8 cellular contexts compared by ENCODE assay signal in the genomic region with DNA sequence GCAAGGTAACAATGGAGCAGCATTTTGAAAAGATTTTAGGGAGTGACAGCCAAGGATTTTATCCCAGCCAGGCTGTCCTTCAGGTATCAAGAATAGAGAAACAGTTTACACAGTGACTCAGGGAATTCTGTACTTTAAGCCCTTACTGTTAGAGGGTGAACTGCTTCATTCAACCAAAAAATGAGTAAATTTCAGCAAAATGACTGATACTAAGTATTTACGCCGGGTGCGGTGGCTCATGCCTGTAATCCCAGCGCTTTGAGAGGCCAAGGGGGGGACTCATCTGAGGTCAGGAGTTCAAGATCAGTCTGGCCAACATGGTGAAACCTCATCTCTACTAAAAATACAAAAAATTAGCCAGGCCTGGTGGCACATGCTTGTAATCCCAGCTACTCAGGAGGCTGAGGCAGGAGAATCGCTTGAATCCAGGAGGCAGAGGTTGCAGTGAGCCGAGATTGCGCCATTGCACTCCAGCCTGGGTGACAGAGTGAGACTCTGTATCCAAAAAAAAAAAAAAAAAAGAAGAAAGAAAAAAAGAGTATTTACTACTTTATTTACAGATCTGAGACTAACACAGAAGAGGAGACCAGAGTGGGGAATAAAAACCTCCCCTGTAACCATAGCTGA. TPM values are rescaled to one million over a fixed set of nuclear protein-coding genes. Genes with fewer than 3 reads are reported as not detected.
A peak's percentile ranks its signal among the peaks of the same experiment; 100 is the strongest.
DNase-seq lines count a peak whose midpoint lies in the region; ATAC-seq and TF ChIP-seq lines count a peak whose summit lies in the region.
"Not testable (repeated sequence)": the region's sequence is repeated elsewhere in the genome, so short reads cannot be mapped to it uniquely, and the experiment has no call there.

No MANE protein-coding gene starts in this region.

- not testable (repeated sequence) for H3K9me3 Mint-ChIP-seq in CD4-positive, alpha-beta T cell; stimulated activated naive CD8-positive, alpha-beta T cell treated with anti-CD3 and anti-CD28 coated beads, Interleukin-15, Interleukin-2, amounts not matched to agents 100 ng/mL and 50 ng/mL, for 24 hours
- H3K9me3 Mint-ChIP-seq in WTC11: peaks cover 12% of the 10 kb centered on the region
- peaks cover 11% of the 10 kb centered on the region for H3K9me3 Mint-ChIP-seq in activated naive CD4-positive, alpha-beta T cell treated with anti-CD3 and anti-CD28 coated beads, Interleukin-2, amount 50 U/mL, for 24 hours

- peaks cover 84% of the 10 kb centered on the region for H3K4me1 Mint-ChIP-seq in CD4-positive, alpha-beta T cell (ENCODE audit: low read depth)
- peaks cover 25% of the 10 kb centered on the region for H3K4me1 Mint-ChIP-seq in WTC11
- H3K4me1 Mint-ChIP-seq in activated naive CD4-positive, alpha-beta T cell treated with anti-CD3 and anti-CD28 coated beads, Interleukin-2, amount 50 U/mL, for 24 hours: peaks cover 85% of the 10 kb centered on the region
- H3K4me1 Mint-ChIP-seq in stimulated activated naive CD8-positive, alpha-beta T cell treated with anti-CD3 and anti-CD28 coated beads, Interleukin-15, Interleukin-2, amounts not matched to agents 100 ng/mL and 50 ng/mL, for 24 hours (ENCODE audit: low read depth): peaks cover 91% of the 10 kb centered on the region

- not testable (repeated sequence) for H2AFZ ChIP-seq in HCT116 (ENCODE audit: low read depth, low read length, poor library complexity, severe bottlenecking)

- CTCF ChIA-PET in CD4-positive, alpha-beta T cell (lab: Charles Lee): interaction anchor here (0.8 to 1.0 kb wide), 2 partner anchors 8 to 9 kb away, joined by 3 read pairs; no protein-coding TSS in a partner anchor
- CTCF ChIA-PET in HCT116 (lab: Charles Lee): not testable (repeated sequence)
- CTCF ChIA-PET in WTC11 (lab: Charles Lee): interaction anchor here (0.7 to 1.3 kb wide), 4 partner anchors 9 to 364 kb away, joined by 3 read pairs; no protein-coding TSS in a partner anchor

- POLR2A ChIA-PET in CD4-positive, alpha-beta T cell (lab: Charles Lee): interaction anchor here (1.4 kb wide), 1 partner anchor 8 kb away, joined by 5 read pairs; no protein-coding TSS in a partner anchor
- POLR2A ChIA-PET in HCT116 (lab: Charles Lee): interaction anchor here (0.7 kb wide), 1 partner anchor 97 kb away, joined by 3 read pairs; no protein-coding TSS in a partner anchor
- POLR2A ChIA-PET in WTC11 (lab: Charles Lee): not testable (repeated sequence)

- BruUV-seq in HCT116 (replicated peaks; lab: Mats Ljungman, UMichigan): not testable (repeated sequence)

- not testable (repeated sequence) for H3K27me3 ChIP-seq in CD4-positive, alpha-beta T cell (ENCODE audit: control insufficient read depth, insufficient read depth, low read length); HCT116 (ENCODE audit: insufficient read depth, low read length); brain microvascular endothelial cell (replicated peaks); neutrophil

- not testable (repeated sequence) for H3K9ac ChIP-seq in HCT116 (ENCODE audit: low read length)

- intact Hi-C loops in CD4-positive, alpha-beta T cell (cut with DNase I, micrococcal nuclease); HCT116 (cut with micrococcal nuclease): not testable (repeated sequence)

- TF ChIP-seq RAD21 in HCT116 (IDR thresholded peaks at IDR 0.05; ENCODE audit: low read depth): not testable (repeated sequence)

- not testable (repeated sequence) for H4K20me1 ChIP-seq in HCT116 (ENCODE audit: insufficient read depth)

- peaks cover 72% of the 10 kb centered on the region for H3K36me3 Mint-ChIP-seq in CD4-positive, alpha-beta T cell (ENCODE audit: low read depth)
- H3K36me3 Mint-ChIP-seq in WTC11: peaks cover 17% of the 10 kb centered on the region
- H3K36me3 Mint-ChIP-seq in activated naive CD4-positive, alpha-beta T cell treated with anti-CD3 and anti-CD28 coated beads, Interleukin-2, amount 50 U/mL, for 24 hours: peaks cover 26% of the 10 kb centered on the region
- peaks cover 74% of the 10 kb centered on the region for H3K36me3 Mint-ChIP-seq in stimulated activated naive CD8-positive, alpha-beta T cell treated with anti-CD3 and anti-CD28 coated beads, Interleukin-15, Interleukin-2, amounts not matched to agents 100 ng/mL and 50 ng/mL, for 24 hours (ENCODE audit: low read depth)

- H3K4me2 ChIP-seq in HCT116 (ENCODE audit: low read length): peak overlapping the region; percentile 40

- in situ Hi-C loops in brain microvascular endothelial cell (cut with HindIII; ENCODE audit: low pct_ligation_motif_present, low sequenced_read_pairs): not testable (repeated sequence)

- not testable (repeated sequence) for H3K27me3 Mint-ChIP-seq in CD4-positive, alpha-beta T cell; WTC11 (ENCODE audit: low read depth); activated naive CD4-positive, alpha-beta T cell treated with anti-CD3 and anti-CD28 coated beads, Interleukin-2, amount 50 U/mL, for 24 hours; stimulated activated naive CD8-positive, alpha-beta T cell treated with anti-CD3 and anti-CD28 coated beads, Interleukin-15, Interleukin-2, amounts not matched to agents 100 ng/mL and 50 ng/mL, for 24 hours

- H3K9me2 ChIP-seq in HCT116 (ENCODE audit: insufficient read depth): not testable (repeated sequence)

- RAD21 ChIA-PET in HCT116 (lab: Charles Lee; ENCODE audit: low non-redundant PET in 1 of 2, low total read pairs in 2 of 2, uncharacterized antibody in 2 of 2, unreplicated experiment in 2 of 2): not testable (repeated sequence)

- DNase-seq in CD4-positive, alpha-beta T cell; HCT116 (ENCODE audit: low read depth, low spot score); WTC11 (ENCODE audit: low spot score); brain microvascular endothelial cell: not testable (repeated sequence)
- peak; percentile 60 for DNase-seq in iris pigment epithelial cell (ENCODE audit: low read depth)

- H3K36me3 ChIP-seq in HCT116 (ENCODE audit: control insufficient read depth in 1 of 2, insufficient read depth in 2 of 2, low read length in 2 of 2); brain microvascular endothelial cell (replicated peaks); neutrophil: not testable (repeated sequence)

- TF ChIP-seq CTCF in CD4-positive, alpha-beta T cell (IDR thresholded peaks at IDR 0.05); HCT116 (IDR thresholded peaks at IDR 0.05 in 2 of 3, conservative IDR thresholded peaks at IDR 0.05 in 1 of 3; ENCODE audit: borderline replicate concordance in 1 of 3, insufficient read depth in 1 of 3, low read depth in 2 of 3, low read length in 2 of 3); WTC11 (IDR thresholded peaks at IDR 0.05); brain microvascular endothelial cell (IDR thresholded peaks at IDR 0.05; ENCODE audit: low read depth, low read length, missing control alignments); neutrophil (IDR thresholded peaks at IDR 0.05): not testable (repeated sequence)

- not testable (repeated sequence) for H3K9me3 ChIP-seq in CD4-positive, alpha-beta T cell (ENCODE audit: control insufficient read depth, low read length); HCT116 (ENCODE audit: control insufficient read depth in 1 of 2, insufficient read depth in 1 of 2, low read depth in 1 of 2, low read length in 2 of 2); neutrophil

- peak overlapping the region; percentile 54 for H3K4me3 Mint-ChIP-seq in CD4-positive, alpha-beta T cell
- H3K4me3 Mint-ChIP-seq in WTC11; activated naive CD4-positive, alpha-beta T cell treated with anti-CD3 and anti-CD28 coated beads, Interleukin-2, amount 50 U/mL, for 24 hours; stimulated activated naive CD8-positive, alpha-beta T cell treated with anti-CD3 and anti-CD28 coated beads, Interleukin-15, Interleukin-2, amounts not matched to agents 100 ng/mL and 50 ng/mL, for 24 hours: not testable (repeated sequence)

- not testable (repeated sequence) for H3K27ac ChIP-seq in CD4-positive, alpha-beta T cell (ENCODE audit: low read depth, low read length); HCT116 (ENCODE audit: low read depth, low read length)
- peak overlapping the region; percentile 49 for H3K27ac ChIP-seq in brain microvascular endothelial cell
- H3K27ac ChIP-seq in neutrophil: peak overlapping the region; percentile 48

- H3K79me2 ChIP-seq in HCT116 (ENCODE audit: insufficient read depth, low read length): not testable (repeated sequence)

- ATAC-seq in CD4-positive, alpha-beta T cell (ENCODE audit: poor library complexity); HCT116; WTC11: not testable (repeated sequence)

- not testable (repeated sequence) for TF ChIP-seq POLR2A in HCT116 (IDR thresholded peaks at IDR 0.05; ENCODE audit: borderline replicate concordance, extremely low read depth, insufficient read depth, insufficient read length)

- peak overlapping the region; percentile 72 for H3K27ac Mint-ChIP-seq in CD4-positive, alpha-beta T cell
- peak overlapping the region; percentile 45; the same call in 1 of the 2 replicates for H3K27ac Mint-ChIP-seq in WTC11
- H3K27ac Mint-ChIP-seq in activated naive CD4-positive, alpha-beta T cell treated with anti-CD3 and anti-CD28 coated beads, Interleukin-2, amount 50 U/mL, for 24 hours: peak overlapping the region; percentile 84
- peak overlapping the region; percentile 79 for H3K27ac Mint-ChIP-seq in stimulated activated naive CD8-positive, alpha-beta T cell treated with anti-CD3 and anti-CD28 coated beads, Interleukin-15, Interleukin-2, amounts not matched to agents 100 ng/mL and 50 ng/mL, for 24 hours

- H3K4me3 ChIP-seq in HCT116 (replicated peaks in 1 of 2; ENCODE audit: low read depth in 1 of 2, low read length in 2 of 2); brain microvascular endothelial cell (ENCODE audit: low read depth, low read length); neutrophil (ENCODE audit: low read depth in 1 of 2, low read length in 1 of 2): not testable (repeated sequence)

- H3K4me1 ChIP-seq in HCT116 (ENCODE audit: control insufficient read depth in 1 of 2, insufficient read depth in 2 of 2, low read length in 2 of 2) (peaks cover 62 to 74% of the 10 kb centered on the region in 2 experiments), neutrophil (ENCODE audit: control insufficient read depth in 1 of 2, insufficient read depth in 1 of 2, low read depth in 1 of 2, low read length in 1 of 2) (peaks cover 16 to 17% of the 10 kb centered on the region in 2 experiments)

RNA-seq across cellular contexts. Expression of gene TMEM131L, which starts 40.3 kb away (rescaled TPM):
- total RNA-seq in CD4-positive, alpha-beta T cell: 100 to 1,000 TPM; 101 to 106 TPM
- total RNA-seq in HCT116 (2021; ENCODE audit: unreplicated experiment): 19.7 TPM
- polyA plus RNA-seq in HCT116 (2012): 5.1 and 6.6 TPM in 2 replicates
- total RNA-seq in WTC11 (2021): 18.1 to 26.7 TPM (median 19.2 TPM) in 3 replicates
